ENCODE assay signal across 11 cellular contexts in the genomic region with DNA sequence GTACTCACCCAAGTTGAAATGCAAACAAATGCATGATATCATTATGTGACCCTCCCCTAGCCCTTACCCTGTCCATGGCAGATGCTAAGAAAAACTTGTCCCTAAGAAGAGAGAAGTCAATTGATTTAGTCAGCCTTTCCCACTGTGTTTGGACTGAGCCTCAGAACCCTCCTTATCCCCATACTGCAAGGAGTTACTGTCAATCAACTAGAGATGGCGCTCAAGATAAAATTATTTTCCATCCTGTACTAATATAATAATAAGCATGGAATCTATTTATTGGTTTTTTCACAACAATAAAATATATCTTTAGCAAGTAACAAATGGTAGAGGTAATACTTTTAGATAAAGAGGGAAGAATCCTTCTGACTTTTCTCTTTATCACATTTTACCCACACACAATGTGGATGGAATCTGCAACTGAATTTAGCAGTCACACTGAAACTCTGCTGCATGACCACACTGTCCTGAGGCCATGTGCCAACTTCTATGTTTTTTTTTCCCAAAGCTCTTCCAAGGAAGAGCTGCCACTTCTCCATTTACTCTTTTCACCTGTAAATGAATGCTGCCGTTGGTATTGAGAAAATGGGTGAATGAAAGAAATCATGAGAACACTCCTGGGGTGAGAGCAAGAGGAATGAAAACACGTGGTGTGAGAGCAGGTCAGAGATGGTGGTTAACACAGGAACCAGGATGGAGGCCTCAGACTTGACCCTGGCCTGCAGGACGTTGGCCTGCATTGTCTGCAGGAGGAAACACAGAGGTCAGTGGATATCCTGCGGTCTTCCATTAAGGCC. TPM values are rescaled to one million over a fixed set of nuclear protein-coding genes. Genes with fewer than 3 reads are reported as not detected.
DNase-seq lines count a peak whose midpoint lies in the region; ATAC-seq and TF ChIP-seq lines count a peak whose summit lies in the region.
"Had no signal": no experiment of that assay in that cellular context is flagged by ENCODE, and none has a peak within 500 bp of the region (broad histone marks: within the 10 kb centered on the region; RNA-seq: fewer than 3 reads in every experiment).

No MANE protein-coding gene starts in this region.

- H3K36me3 ChIP-seq in CD4-positive, alpha-beta memory T cell (ENCODE audit: insufficient read depth, low read length) = no peaks in the 10 kb centered on the region
- H3K36me3 ChIP-seq in adipocyte (ENCODE audit: control insufficient read depth, insufficient read depth, low read length, severe bottlenecking) = no peaks in the 10 kb centered on the region
- no peaks in the 10 kb centered on the region for H3K36me3 ChIP-seq in effector memory CD4-positive, alpha-beta T cell (ENCODE audit: control insufficient read depth, insufficient read depth, low read length)

- H3K9ac ChIP-seq in adipocyte (ENCODE audit: low read length) = peak overlapping the region; percentile 32

- CTCF ChIA-PET in CD4-positive, alpha-beta memory T cell (lab: Charles Lee; ENCODE audit: partially characterized antibody) = interaction anchor here (8.1 kb wide), 1 partner anchor 22 kb away, joined by 61 read pairs; no protein-coding TSS in a partner anchor

- H3K4me1 ChIP-seq in CD4-positive, alpha-beta memory T cell (ENCODE audit: insufficient read depth, low read length) = peaks cover 28% of the 10 kb centered on the region
- peaks cover 70% of the 10 kb centered on the region for H3K4me1 ChIP-seq in adipocyte (ENCODE audit: control insufficient read depth, insufficient read depth, low read length)
- no peaks in the 10 kb centered on the region for H3K4me1 ChIP-seq in effector memory CD4-positive, alpha-beta T cell (ENCODE audit: control insufficient read depth, insufficient read depth, low read length, poor library complexity, severe bottlenecking)

- no peak for ATAC-seq in natural killer cell
- ATAC-seq in HG02610 (IDR thresholded peaks at IDR 0.05; ENCODE audit: unreplicated experiment) = no peak

- no peaks in the 10 kb centered on the region for H3K36me3 Mint-ChIP-seq in CD4-positive, alpha-beta memory T cell
- H3K36me3 Mint-ChIP-seq in HFFc6 (ENCODE audit: low read depth) = peaks cover 34% of the 10 kb centered on the region
- no peaks in the 10 kb centered on the region for H3K36me3 Mint-ChIP-seq in natural killer cell

- peaks cover 6 to 15% of the 10 kb centered on the region in 2 donors for H3K27me3 Mint-ChIP-seq in CD4-positive, alpha-beta memory T cell
- H3K27me3 Mint-ChIP-seq in HFFc6 (ENCODE audit: insufficient read depth) = peaks cover 4% of the 10 kb centered on the region; the same call in 1 of the 2 replicates
- H3K27me3 Mint-ChIP-seq in natural killer cell (ENCODE audit: low read depth in 2 of 2) = peaks cover 43 to 59% of the 10 kb centered on the region in 2 donors

- no peak for DNase-seq in CD4-positive, alpha-beta memory T cell
- DNase-seq in HFFc6 (peak; percentile 11), adipocyte (ENCODE audit: low read depth) (peak; percentile 30), natural killer cell (no peak), HPDE6-E6E7 (ENCODE audit: extremely low spot score) (no peak)
- DNase-seq in effector memory CD4-positive, alpha-beta T cell = no peak
- DNase-seq in activated effector memory CD4-positive, alpha-beta T cell treated with Interleukin-2 at 50 U/mL for 16 hours = no peak
- DNase-seq: effector CD8-positive, alpha-beta T cell; NCI-H1092 treated with DMSO at 0.1 percent for 48 hours had no signal

- H3K27ac Mint-ChIP-seq in CD4-positive, alpha-beta memory T cell = peak overlapping the region; percentile 5 to 77 (median 50)
- peak overlapping the region; percentile 98 for H3K27ac Mint-ChIP-seq in HFFc6
- H3K27ac Mint-ChIP-seq in natural killer cell = peak overlapping the region; percentile 69 to 79

- intact Hi-C loops in CD4-positive, alpha-beta memory T cell (cut with micrococcal nuclease) = no loop called here
- intact Hi-C loops in natural killer cell (cut with micrococcal nuclease) = no loop called here

- H3K4me3 ChIP-seq in CD4-positive, alpha-beta memory T cell (ENCODE audit: low read length in 2 of 2) = no peak overlapping the region
- no peak overlapping the region for H3K4me3 ChIP-seq in adipocyte (ENCODE audit: low read length)
- H3K4me3 ChIP-seq in effector memory CD4-positive, alpha-beta T cell (ENCODE audit: insufficient read depth, low read depth, low read length, poor library complexity, severe bottlenecking) = no peak overlapping the region

- peak; percentile 40; the same call in 1 of the 2 replicates for TF ChIP-seq CTCF in HFFc6 (IDR thresholded peaks at IDR 0.05)
- TF ChIP-seq CTCF in natural killer cell (IDR thresholded peaks at IDR 0.05) = no peak

- POLR2A ChIA-PET in CD4-positive, alpha-beta memory T cell (lab: Charles Lee; ENCODE audit: partially characterized antibody) = no interaction called here

- H3K4me3 Mint-ChIP-seq in CD4-positive, alpha-beta memory T cell = peak overlapping the region in 2 of 8 donors; percentile 10 to 13
- H3K4me3 Mint-ChIP-seq in HFFc6 = peak overlapping the region; percentile 20
- H3K4me3 Mint-ChIP-seq in natural killer cell = peak overlapping the region; percentile 74
- H3K4me3 Mint-ChIP-seq: neural crest cell had no signal

- no peaks in the 10 kb centered on the region for H3K9me3 Mint-ChIP-seq in CD4-positive, alpha-beta memory T cell
- no peaks in the 10 kb centered on the region for H3K9me3 Mint-ChIP-seq in HFFc6
- no peaks in the 10 kb centered on the region for H3K9me3 Mint-ChIP-seq in natural killer cell
- H3K9me3 Mint-ChIP-seq: neural crest cell had no signal

- no peak overlapping the region for H3K27ac ChIP-seq in CD4-positive, alpha-beta memory T cell (ENCODE audit: low read depth, low read length)
- H3K27ac ChIP-seq in effector memory CD4-positive, alpha-beta T cell (ENCODE audit: insufficient read depth, low read length, poor library complexity, severe bottlenecking) = no peak overlapping the region

- H3K9me3 ChIP-seq in CD4-positive, alpha-beta memory T cell (ENCODE audit: control insufficient read depth in 1 of 2, low read length in 2 of 2) = no peaks in the 10 kb centered on the region
- no peaks in the 10 kb centered on the region for H3K9me3 ChIP-seq in adipocyte (ENCODE audit: control insufficient read depth, low read length)
- H3K9me3 ChIP-seq in effector memory CD4-positive, alpha-beta T cell (ENCODE audit: control insufficient read depth, low read length) = no peaks in the 10 kb centered on the region

- peaks cover 3 to 49% (median 31%) of the 10 kb centered on the region in 4 donors for H3K4me1 Mint-ChIP-seq in CD4-positive, alpha-beta memory T cell
- H3K4me1 Mint-ChIP-seq in HFFc6 (ENCODE audit: low read depth) (peaks cover 100% of the 10 kb centered on the region), natural killer cell (peaks cover 49 to 54% of the 10 kb centered on the region in 2 donors)

- no peaks in the 10 kb centered on the region for H3K27me3 ChIP-seq in CD4-positive, alpha-beta memory T cell (ENCODE audit: insufficient read depth, low read length)
- no peaks in the 10 kb centered on the region for H3K27me3 ChIP-seq in adipocyte (replicated peaks; ENCODE audit: control insufficient read depth, insufficient read depth, low read length)
- H3K27me3 ChIP-seq in effector memory CD4-positive, alpha-beta T cell (replicated peaks; ENCODE audit: control insufficient read depth, insufficient read depth, low read length, poor library complexity, severe bottlenecking) = no peaks in the 10 kb centered on the region

RNA-seq across cellular contexts. Expression of a gene that starts 10.5 kb away (rescaled TPM):
- 1 to 10 TPM; 3.3 TPM for total RNA-seq in CD4-positive, alpha-beta memory T cell
- polyA plus RNA-seq in CD4-positive, alpha-beta memory T cell = 10 to 100 TPM; 14.9 to 15.8 TPM
- total RNA-seq in HFFc6 (2021; fragmentation: NEBNext Ultra II Directional; extraction: Animal tissue kit (Norgen Biotek cat#: 25700)) = 100 to 1,000 TPM; 263 to 375 (median 316) TPM
- under 1 TPM in 2 of 3 donors, not detected in 1; 0.57 to 0.70 TPM for total RNA-seq in natural killer cell

Comparison
In these comparisons a context has a peak if more than half of its experiments do, and no peak if none do; other contexts are left out.
1. DNase-seq: peak in HFFc6 (single experiment) and adipocyte (single experiment); none in CD4-positive, alpha-beta memory T cell (0 of 5), natural killer cell (single experiment), effector memory CD4-positive, alpha-beta T cell (0 of 3), HPDE6-E6E7 (single experiment) and activated effector memory CD4-positive, alpha-beta T cell treated with Interleukin-2 at 50 U/mL for 16 hours (single experiment).
2. RNA of a gene that starts 10.5 kb away (total RNA-seq): 263 to 375 TPM in HFFc6; 3.3 TPM in CD4-positive, alpha-beta memory T cell and 0.57 to 0.70 TPM in natural killer cell; every median in the first group is over 10 times any median in the second.
3. Peak in every context shown above with its lines, with median percentiles within 50 percentile points of each other: H3K27ac Mint-ChIP-seq.